In genomic region chr10:78974409-78975317, GRCh38 we compare ENCODE assay signal across 8 cellular contexts.
DNase-seq lines count a peak whose midpoint lies in the region; ATAC-seq and TF ChIP-seq lines count a peak whose summit lies in the region.

No MANE protein-coding gene starts in this region.

- no peak for ATAC-seq in HG02981 (IDR thresholded peaks at IDR 0.05; ENCODE audit: unreplicated experiment)

- DNase-seq in AG04450 (ENCODE audit: low read depth, low spot score): no peak
- peak; percentile 33 for DNase-seq in GM19240 (ENCODE audit: insufficient read length, low spot score)
- DNase-seq in NCI-H2171 (lab: John Stamatoyannopoulos, UW): peak; percentile 38
- DNase-seq in activated CD4-positive, alpha-beta T cell treated with anti-CD3 and anti-CD28 coated beads for 1 hour: peak; percentile 26
- peak; percentile 88 for DNase-seq in choroid plexus epithelial cell (ENCODE audit: low read depth)
- DNase-seq in left kidney (ENCODE audit: low read depth, low spot score): peak; percentile 78
- DNase-seq in stimulated activated CD4-positive, alpha-beta T cell treated with anti-CD3 and anti-CD28 coated beads, Interleukin-2, amount 100 ng/mL, for 24 hours: peak; percentile 61 to 78

- H3K4me3 ChIP-seq in AG04450 (ENCODE audit: low read depth, low read length) (peak overlapping the region; percentile 48), choroid plexus epithelial cell (ENCODE audit: low read depth, low read length) (peak overlapping the region; percentile 45)

- H3K27ac ChIP-seq in AG04450 (ENCODE audit: low read depth, low read length): peak overlapping the region; percentile 93

- H3K27me3 ChIP-seq in AG04450 (ENCODE audit: control insufficient read depth, insufficient read depth, low read length): no peaks in the 10 kb centered on the region

- POLR2A ChIA-PET in AG04450 (lab: Yijun Ruan, JAX): interaction anchor here (2.0 to 3.2 kb wide), 2 partner anchors 30 to 92 kb away, joined by 10 to 22 read pairs; no protein-coding TSS in a partner anchor

- H3K9me3 ChIP-seq in AG04450 (ENCODE audit: control insufficient read depth, insufficient read depth, low read length): no peaks in the 10 kb centered on the region

- CTCF ChIA-PET in AG04450 (lab: Charles Lee): interaction anchor here (0.7 to 1.5 kb wide), 12 partner anchors 10 to 743 kb away, joined by 3 to 7 read pairs (median 4); no protein-coding TSS in a partner anchor

- peak; percentile 62 for TF ChIP-seq CTCF in AG04450 (IDR thresholded peaks at IDR 0.05; ENCODE audit: low read depth, low read length)
- peak; percentile 86 for TF ChIP-seq CTCF in choroid plexus epithelial cell (conservative IDR thresholded peaks at IDR 0.05; ENCODE audit: low read depth, low read length)
